In the genomic region with DNA sequence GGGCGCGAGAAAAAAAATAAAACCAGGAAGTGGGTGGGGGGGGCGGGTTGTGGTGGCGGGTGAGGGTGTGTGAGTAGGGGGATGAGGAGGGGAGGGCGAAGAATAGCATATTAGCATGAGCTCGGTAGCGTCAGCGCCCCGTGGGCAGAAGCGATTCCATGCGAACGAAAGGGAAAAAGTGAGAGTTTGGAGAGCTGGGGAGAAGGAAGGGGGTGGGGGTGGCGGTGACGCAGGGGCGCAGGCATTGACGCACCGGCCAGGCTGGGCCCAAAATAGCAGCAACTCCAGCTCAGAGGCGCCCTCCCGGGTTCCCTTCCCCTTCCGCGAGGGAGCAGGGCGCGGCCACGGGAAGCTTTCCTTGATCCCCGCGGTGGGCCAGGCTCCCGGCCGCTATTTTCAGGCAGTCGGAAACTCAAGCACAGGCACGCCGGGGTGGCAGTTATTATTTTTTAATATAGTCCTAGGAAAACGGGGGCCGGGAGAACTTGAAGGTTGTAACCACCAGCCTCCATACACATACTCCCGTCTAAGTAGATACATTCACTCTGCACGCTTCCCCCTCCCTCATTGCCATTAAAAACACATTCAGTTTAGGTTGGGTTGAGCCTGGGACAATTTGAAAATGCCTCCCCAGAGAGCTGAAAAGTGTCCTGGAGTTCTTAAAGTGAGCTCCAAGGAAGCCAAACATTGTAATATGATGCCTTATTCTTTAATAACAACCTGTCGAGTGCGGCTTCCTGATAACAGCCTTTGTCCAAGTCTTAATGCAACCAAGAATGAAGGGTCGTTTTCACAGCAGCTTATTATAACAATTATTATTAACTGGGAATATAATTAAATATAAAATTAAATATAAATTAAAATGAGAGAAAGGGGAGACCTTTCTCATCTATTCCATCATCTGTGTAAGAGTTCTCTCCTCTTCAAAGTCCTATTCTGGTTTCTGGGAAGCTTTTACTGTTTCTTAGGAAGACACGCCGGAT, we compare ENCODE assay signal across 8 cellular contexts. TPM values are rescaled to one million over a fixed set of nuclear protein-coding genes. Genes with fewer than 3 reads are reported as not detected.
DNase-seq lines count a peak whose midpoint lies in the region; ATAC-seq and TF ChIP-seq lines count a peak whose summit lies in the region.

No MANE protein-coding gene starts in this region.

- no peaks in the 10 kb centered on the region for H4K20me1 ChIP-seq in OCI-LY7 (ENCODE audit: insufficient read depth, low read length)

- DNase-seq in Ammon's horn (ENCODE audit: low spot score) (peak; percentile 94), HPDE6-E6E7 (ENCODE audit: extremely low spot score) (peak; percentile 58), OCI-LY7 (ENCODE audit: low spot score) (peak; percentile 7), activated T-helper 1 cell treated with Interleukin-2 at 50 U/mL for 16 hours (ENCODE audit: low read depth) (peak; percentile 69), myocyte (ENCODE audit: low read depth) (peak; percentile 92)
- peak; percentile 64 to 77 for DNase-seq in stimulated activated CD8-positive, alpha-beta memory T cell treated with anti-CD3 and anti-CD28 coated beads, Interleukin-7, amount 100 ng/mL, for 48 hours (ENCODE audit: extremely low read depth in 1 of 2, low read depth in 1 of 2)

- no peaks in the 10 kb centered on the region for H3K9me3 ChIP-seq in OCI-LY7 (ENCODE audit: low read length)

- POLR2A ChIA-PET in OCI-LY7 (lab: Charles Lee), result interaction anchor here (0.5 to 1.3 kb wide), 9 partner anchors 19 to 753 kb away, joined by 3 to 6 read pairs (median 3); no protein-coding TSS in a partner anchor

- CTCF ChIA-PET in OCI-LY7 (lab: Charles Lee; ENCODE audit: unreplicated experiment), result interaction anchor here (0.8 to 1.7 kb wide), 4 partner anchors 15 to 252 kb away, joined by 3 to 6 read pairs (median 4); no protein-coding TSS in a partner anchor

- H3K4me3 ChIP-seq in OCI-LY7 (ENCODE audit: low read depth, low read length, poor library complexity, severe bottlenecking), result peak overlapping the region; percentile 68

- ATAC-seq in GM19372 (IDR thresholded peaks at IDR 0.05; ENCODE audit: low read depth, unreplicated experiment), result peak; percentile 9
- ATAC-seq in esophagus mucosa, result peak; percentile 76

- H3K27ac ChIP-seq in OCI-LY7 (ENCODE audit: low read depth, low read length, poor library complexity, severe bottlenecking), result no peak overlapping the region

- H2AFZ ChIP-seq in OCI-LY7 (ENCODE audit: low read length), result peak overlapping the region; percentile 92

- H3K79me2 ChIP-seq in OCI-LY7 (ENCODE audit: insufficient read depth, low read depth, low read length), result no peaks in the 10 kb centered on the region

- intact Hi-C loops in OCI-LY7 (cut with micrococcal nuclease; ENCODE audit: unreplicated experiment), result loop anchor here (1.0 to 2.0 kb wide), 3 partner anchors 66 to 255 kb away; partner anchors contain the start of gene GPD2

- H3K9me2 ChIP-seq in OCI-LY7 (ENCODE audit: insufficient read depth, low read length), result no peaks in the 10 kb centered on the region

- no peak for TF ChIP-seq CTCF in OCI-LY7 (conservative IDR thresholded peaks at IDR 0.05; ENCODE audit: low read length)

- no peaks in the 10 kb centered on the region for H3K36me3 ChIP-seq in OCI-LY7 (ENCODE audit: insufficient read depth, low read length)

- BruUV-seq in OCI-LY7 (replicated peaks; lab: Mats Ljungman, UMichigan), result no TSS peak

- peaks cover 10% of the 10 kb centered on the region for H3K4me1 ChIP-seq in OCI-LY7 (ENCODE audit: insufficient read depth, low read length, poor library complexity, severe bottlenecking)

- H3K4me2 ChIP-seq in OCI-LY7 (ENCODE audit: low read length), result peak overlapping the region; percentile 81

RNA-seq across cellular contexts. Expression of gene NR4A2, which starts 2.3 kb away (rescaled TPM):
- not detected in 2 replicates for total RNA-seq in OCI-LY7 (2014; rRNA removed; shearing (Covaris generic))
- 0.13 and 0.59 TPM in 2 replicates for total RNA-seq in OCI-LY7 (2022)
- 3.1 TPM for total RNA-seq in esophagus mucosa
- 0.08 TPM in 1 of 2 replicates, not detected in the other for total RNA-seq in myocyte
- polyA plus RNA-seq in myocyte (2012), result 0.33 TPM

Comparison
In these comparisons a context has a peak if more than half of its experiments do, and no peak if none do; other contexts are left out.
1. DNase-seq: peak in every context shown above with its lines; median percentile 94 in Ammon's horn; 92 in myocyte; 70 in stimulated activated CD8-positive, alpha-beta memory T cell treated with anti-CD3 and anti-CD28 coated beads, Interleukin-7, amount 100 ng/mL, for 48 hours; 69 in activated T-helper 1 cell treated with Interleukin-2 at 50 U/mL for 16 hours; 58 in HPDE6-E6E7; 7 in OCI-LY7.